9 cellular contexts compared by ENCODE assay signal in genomic region chr17:4881761-4882555, GRCh38. TPM values are rescaled to one million over a fixed set of nuclear protein-coding genes. Genes with fewer than 3 reads are reported as not detected.
A peak's percentile ranks its signal among the peaks of the same experiment; 100 is the strongest.
DNase-seq lines count a peak whose midpoint lies in the region; ATAC-seq and TF ChIP-seq lines count a peak whose summit lies in the region.
"Had no signal": no experiment of that assay in that cellular context is flagged by ENCODE, and none has a peak within 500 bp of the region (broad histone marks: within the 10 kb centered on the region; RNA-seq: fewer than 3 reads in every experiment).

No MANE protein-coding gene starts in this region.

- DNase-seq in GDM1 (lab: John Stamatoyannopoulos, UW) (peak; percentile 8), NCI-H1105 treated with DMSO at 0.1 percent for 48 hours (lab: John Stamatoyannopoulos, UW) (peak; percentile 80), choroid plexus epithelial cell (ENCODE audit: low read depth) (peak; percentile 61), lower lobe of right lung (peak; percentile 81)
- peak; percentile 84 for DNase-seq in activated CD4-positive, alpha-beta T cell treated with anti-CD3 and anti-CD28 coated beads for 36 hours
- DNase-seq in stimulated activated CD8-positive, alpha-beta memory T cell treated with anti-CD3 and anti-CD28 coated beads, Interleukin-4, amount 100 ng/mL, for 4 hours (ENCODE audit: low read depth in 2 of 2, low spot score in 1 of 2) = peak; percentile 18 to 31

- H3K36me3 Mint-ChIP-seq in activated CD4-positive, alpha-beta T cell treated with anti-CD3 and anti-CD28 coated beads for 36 hours (ENCODE audit: low read depth) = peaks cover 13% of the 10 kb centered on the region
- H3K36me3 Mint-ChIP-seq: activated naive CD8-positive, alpha-beta T cell had no signal

- peaks cover 70% of the 10 kb centered on the region for H3K36me3 ChIP-seq in lower lobe of right lung

- no peaks in the 10 kb centered on the region for H3K4me1 Mint-ChIP-seq in activated CD4-positive, alpha-beta T cell treated with anti-CD3 and anti-CD28 coated beads for 36 hours

- peaks cover 16% of the 10 kb centered on the region for H3K4me1 ChIP-seq in lower lobe of right lung

- POLR2A ChIA-PET in activated CD4-positive, alpha-beta T cell treated with anti-CD3 and anti-CD28 coated beads for 36 hours (lab: Charles Lee) = no interaction called here

- H3K4me3 Mint-ChIP-seq in activated CD4-positive, alpha-beta T cell treated with anti-CD3 and anti-CD28 coated beads for 36 hours = no peak overlapping the region
- H3K4me3 Mint-ChIP-seq: activated naive CD8-positive, alpha-beta T cell had no signal

- H3K27ac ChIP-seq in lower lobe of right lung = no peak overlapping the region

- no peaks in the 10 kb centered on the region for H3K9me3 Mint-ChIP-seq in activated CD4-positive, alpha-beta T cell treated with anti-CD3 and anti-CD28 coated beads for 36 hours (ENCODE audit: low read depth)

- CTCF ChIA-PET in activated CD4-positive, alpha-beta T cell treated with anti-CD3 and anti-CD28 coated beads for 36 hours (lab: Charles Lee) = interaction anchor here (0.6 to 1.2 kb wide), 4 partner anchors 35 to 544 kb away, joined by 3 to 4 read pairs (median 3); no protein-coding TSS in a partner anchor

- H3K27ac Mint-ChIP-seq in activated CD4-positive, alpha-beta T cell treated with anti-CD3 and anti-CD28 coated beads for 36 hours = no peak overlapping the region
- H3K27ac Mint-ChIP-seq: activated naive CD8-positive, alpha-beta T cell had no signal

- H3K27me3 ChIP-seq in lower lobe of right lung (ENCODE audit: low read depth) = no peaks in the 10 kb centered on the region

- intact Hi-C loops in activated CD4-positive, alpha-beta T cell treated with anti-CD3 and anti-CD28 coated beads for 36 hours (cut with DNase I, micrococcal nuclease) = loop anchor here in 1 of 2 experiments (1.0 to 5.0 kb wide), 3 partner anchors 45 to 172 kb away; partner anchors contain the start of gene ARRB2
- intact Hi-C loops in lower lobe of right lung (cut with DNase I) = no loop called here

- no peaks in the 10 kb centered on the region for H3K27me3 Mint-ChIP-seq in activated CD4-positive, alpha-beta T cell treated with anti-CD3 and anti-CD28 coated beads for 36 hours
- H3K27me3 Mint-ChIP-seq: activated naive CD8-positive, alpha-beta T cell had no signal

- H3K9me3 ChIP-seq in lower lobe of right lung = no peaks in the 10 kb centered on the region

- H3K4me3 ChIP-seq in choroid plexus epithelial cell (ENCODE audit: low read depth, low read length) = no peak overlapping the region
- H3K4me3 ChIP-seq in lower lobe of right lung = no peak overlapping the region

- peak; percentile 94 for ATAC-seq in activated CD4-positive, alpha-beta T cell treated with anti-CD3 and anti-CD28 coated beads for 36 hours
- ATAC-seq in lower lobe of right lung (peak; percentile 85 to 89), GM21723 (IDR thresholded peaks at IDR 0.05; ENCODE audit: unreplicated experiment) (no peak), HG03135 (IDR thresholded peaks at IDR 0.05; ENCODE audit: unreplicated experiment) (no peak)

- TF ChIP-seq CTCF in choroid plexus epithelial cell (conservative IDR thresholded peaks at IDR 0.05; ENCODE audit: low read depth, low read length) (peak; percentile 92), lower lobe of right lung (IDR thresholded peaks at IDR 0.05) (peak; percentile 86)

RNA-seq across cellular contexts. Expression of gene C17orf107, which starts 17.4 kb away (rescaled TPM):
- 1 to 10 TPM; 2.6 to 2.8 TPM for total RNA-seq in activated CD4-positive, alpha-beta T cell treated with anti-CD3 and anti-CD28 coated beads for 36 hours
- total RNA-seq in lower lobe of right lung = 2.2 TPM

RNA-seq across cellular contexts. Expression of gene CHRNE, which starts 20.9 kb away (rescaled TPM):
- under 1 TPM; 0.59 to 0.84 TPM for total RNA-seq in activated CD4-positive, alpha-beta T cell treated with anti-CD3 and anti-CD28 coated beads for 36 hours
- total RNA-seq in lower lobe of right lung = 0.71 TPM

RNA-seq across cellular contexts. Expression of gene MINK1, which starts 48.8 kb away (rescaled TPM):
- total RNA-seq in activated CD4-positive, alpha-beta T cell treated with anti-CD3 and anti-CD28 coated beads for 36 hours = 10 to 100 TPM; 48.2 to 57.7 TPM
- total RNA-seq in lower lobe of right lung = 155 TPM

RNA-seq across cellular contexts. Expression of gene GP1BA, which starts 50.1 kb away (rescaled TPM):
- not detected for total RNA-seq in activated CD4-positive, alpha-beta T cell treated with anti-CD3 and anti-CD28 coated beads for 36 hours
- 0.92 TPM for total RNA-seq in lower lobe of right lung

RNA-seq across cellular contexts. Expression of gene SLC25A11, which starts 57.9 kb away (rescaled TPM):
- 10 to 100 TPM; 74.2 to 77.9 TPM for total RNA-seq in activated CD4-positive, alpha-beta T cell treated with anti-CD3 and anti-CD28 coated beads for 36 hours
- 59.9 TPM for total RNA-seq in lower lobe of right lung

Comparison
In these comparisons a context has a peak if more than half of its experiments do, and no peak if none do; other contexts are left out.
1. DNase-seq: peak in every context shown above with its lines; median percentile 84 in activated CD4-positive, alpha-beta T cell treated with anti-CD3 and anti-CD28 coated beads for 36 hours; 81 in lower lobe of right lung; 80 in NCI-H1105 treated with DMSO at 0.1 percent for 48 hours; 61 in choroid plexus epithelial cell; 24 in stimulated activated CD8-positive, alpha-beta memory T cell treated with anti-CD3 and anti-CD28 coated beads, Interleukin-4, amount 100 ng/mL, for 4 hours; 8 in GDM1.
2. ATAC-seq: peak in activated CD4-positive, alpha-beta T cell treated with anti-CD3 and anti-CD28 coated beads for 36 hours (single experiment) and lower lobe of right lung (2 of 2); none in GM21723 (single experiment) and HG03135 (single experiment).